10 cellular contexts compared by ENCODE assay signal in genomic region chr5:3622961-3623360, GRCh38. TPM values are rescaled to one million over a fixed set of nuclear protein-coding genes. Genes with fewer than 3 reads are reported as not detected.
"Had no signal": no experiment of that assay in that cellular context is flagged by ENCODE, and none has a peak within 500 bp of the region (broad histone marks: within the 10 kb centered on the region; RNA-seq: fewer than 3 reads in every experiment).

No MANE protein-coding gene starts in this region.

- H3K4me3 Mint-ChIP-seq: GM23338, H9, HFFc6 had no signal

- H3K4me1 ChIP-seq: HAP-1 had no signal

- DNase-seq: GM23248, GOT3, H7, H9, HCEC 1CT, HFFc6 had no signal

- H3K27ac ChIP-seq: GM23248 had no signal

- H3K4me1 Mint-ChIP-seq: GM23338, H9 had no signal

- H3K36me3 ChIP-seq: HAP-1 had no signal

- H3K4me2 ChIP-seq: GM23338 had no signal

- H2AFZ ChIP-seq: GM23248, GM23338 had no signal

- H3K4me3 ChIP-seq: GM23248, GM23338, HAP-1 had no signal

- H3K9ac ChIP-seq: GM23248 had no signal

- H3K9me3 ChIP-seq: HAP-1 had no signal

- H3K27ac Mint-ChIP-seq: GM23338, H9, HFFc6 had no signal

- FAIRE-seq: H1, H54 had no signal

RNA-seq across cellular contexts. Expression of gene IRX1, which starts 27.3 kb away (rescaled TPM):
- total RNA-seq: HFFc6 had no signal
